In genomic region chr5:145682197-145682895, GRCh38 we compare ENCODE assay signal across 12 cellular contexts.
DNase-seq lines count a peak whose midpoint lies in the region; ATAC-seq, FAIRE-seq and TF ChIP-seq lines count a peak whose summit lies in the region.
"Had no signal": no experiment of that assay in that cellular context is flagged by ENCODE, and none has a peak within 500 bp of the region (broad histone marks: within the 10 kb centered on the region; RNA-seq: fewer than 3 reads in every experiment).

No MANE protein-coding gene starts in this region.

- H3K4me3 ChIP-seq in left ventricle myocardium inferior (no peak overlapping the region), astrocyte (ENCODE audit: insufficient read depth, low read depth, low read length) (no peak overlapping the region), psoas muscle (no peak overlapping the region), spleen (no peak overlapping the region)
- H3K4me3 ChIP-seq: A549, SJCRH30 had no signal

- no peak for FAIRE-seq in astrocyte (lab: Jason Lieb, UNC)

- H3K4me1 Mint-ChIP-seq in astrocyte (ENCODE audit: low read depth, unreplicated experiment), result peaks cover 8% of the 10 kb centered on the region
- H3K4me1 Mint-ChIP-seq: B cell had no signal

- no peak overlapping the region for H3K27ac ChIP-seq in left ventricle myocardium inferior (replicated peaks)
- H3K27ac ChIP-seq in astrocyte (ENCODE audit: low read depth, low read length), result no peak overlapping the region
- H3K27ac ChIP-seq in psoas muscle, result no peak overlapping the region
- H3K27ac ChIP-seq in spleen, result no peak overlapping the region
- H3K27ac ChIP-seq: SJCRH30 had no signal

- H3K36me3 Mint-ChIP-seq in astrocyte (ENCODE audit: low read depth, unreplicated experiment), result no peaks in the 10 kb centered on the region
- H3K36me3 Mint-ChIP-seq: CD14-positive monocyte had no signal

- H3K27ac Mint-ChIP-seq in astrocyte (ENCODE audit: unreplicated experiment), result peak overlapping the region; percentile 48
- H3K27ac Mint-ChIP-seq: B cell, CD14-positive monocyte had no signal

- TF ChIP-seq POLR2A in spleen (IDR thresholded peaks at IDR 0.05), result no peak

- no peak overlapping the region for H2AFZ ChIP-seq in astrocyte (ENCODE audit: low read depth, low read length)

- intact Hi-C loops in left cardiac atrium (cut with DNase I), result loop anchor here in 1 of 2 donors (10.0 kb wide), 1 partner anchor 362 kb away; no protein-coding TSS in a partner anchor
- intact Hi-C loops in left ventricle myocardium inferior (cut with micrococcal nuclease), result loop anchor here (10.0 kb wide), 3 partner anchors 142 to 452 kb away; no protein-coding TSS in a partner anchor
- intact Hi-C loops in sciatic nerve (cut with DNase I), result loop anchor here (10.0 kb wide), 1 partner anchor 152 kb away; the partner anchor contains the start of gene PRELID2
- intact Hi-C loops in psoas muscle (cut with DNase I), result loop anchor here in 1 of 2 donors (5.0 kb wide), 2 partner anchors 145 to 365 kb away; no protein-coding TSS in a partner anchor
- intact Hi-C loops in spleen (cut with DNase I; ENCODE audit: low total_unique reads), result no loop called here

- H3K27me3 ChIP-seq in left ventricle myocardium inferior (ENCODE audit: low read depth) (no peaks in the 10 kb centered on the region), astrocyte (ENCODE audit: insufficient read depth, low read length) (no peaks in the 10 kb centered on the region), psoas muscle (ENCODE audit: insufficient read depth in 3 of 3, low read length in 2 of 3) (no peaks in the 10 kb centered on the region), spleen (replicated peaks in 1 of 7) (no peaks in the 10 kb centered on the region)
- H3K27me3 ChIP-seq: SJCRH30 had no signal

- H3K4me1 ChIP-seq in left ventricle myocardium inferior (peaks cover 24% of the 10 kb centered on the region), astrocyte (ENCODE audit: insufficient read depth, low read length) (no peaks in the 10 kb centered on the region), psoas muscle (peaks cover 8% of the 10 kb centered on the region), spleen (no peaks in the 10 kb centered on the region)
- H3K4me1 ChIP-seq: SJCRH30 had no signal

- H3K9me3 ChIP-seq in left ventricle myocardium inferior (replicated peaks) (no peaks in the 10 kb centered on the region), astrocyte (ENCODE audit: insufficient read depth, low read depth, low read length) (no peaks in the 10 kb centered on the region), psoas muscle (no peaks in the 10 kb centered on the region), spleen (no peaks in the 10 kb centered on the region)
- H3K9me3 ChIP-seq: A549, SJCRH30 had no signal

- H3K4me3 Mint-ChIP-seq in astrocyte (ENCODE audit: unreplicated experiment), result no peak overlapping the region
- H3K4me3 Mint-ChIP-seq: B cell, CD14-positive monocyte had no signal

- no peaks in the 10 kb centered on the region for H4K20me1 ChIP-seq in astrocyte (ENCODE audit: insufficient read depth, low read length)

- no peak overlapping the region for H3K9ac ChIP-seq in astrocyte (ENCODE audit: low read length)

- no peaks in the 10 kb centered on the region for H3K9me3 Mint-ChIP-seq in astrocyte (ENCODE audit: unreplicated experiment)
- H3K9me3 Mint-ChIP-seq: CD14-positive monocyte had no signal

- H3K79me2 ChIP-seq in astrocyte (ENCODE audit: insufficient read depth, low read length), result no peaks in the 10 kb centered on the region

- TF ChIP-seq CTCF in left ventricle myocardium inferior (IDR thresholded peaks at IDR 0.05; ENCODE audit: borderline replicate concordance), result no peak
- no peak for TF ChIP-seq CTCF in astrocyte (IDR thresholded peaks at IDR 0.05; ENCODE audit: insufficient read depth, low read depth, low read length)
- TF ChIP-seq CTCF in psoas muscle (IDR thresholded peaks at IDR 0.05), result no peak
- TF ChIP-seq CTCF in spleen (IDR thresholded peaks at IDR 0.05 in 8 of 11, conservative IDR thresholded peaks at IDR 0.05 in 3 of 11), result no peak

- ATAC-seq in left cardiac atrium, result peak in 1 of 2 donors; percentile 13
- peak; percentile 37 for ATAC-seq in sciatic nerve
- no peak for ATAC-seq in psoas muscle

- WGBS in psoas muscle, 3 donors, result 69 to 78% (median 73%) methylated on average over 8 of the region's 8 CpGs
- WGBS in spleen, 5 donors, result 84 to 93% (median 89%) methylated on average over 8 of the region's 8 CpGs

- H3K4me2 ChIP-seq in astrocyte (ENCODE audit: low read length), result no peak overlapping the region

- no peaks in the 10 kb centered on the region for H3K27me3 Mint-ChIP-seq in astrocyte (ENCODE audit: low read depth, unreplicated experiment)
- H3K27me3 Mint-ChIP-seq: B cell had no signal

- DNase-seq in left cardiac atrium, result peak; percentile 17
- no peak for DNase-seq in left ventricle myocardium inferior
- DNase-seq in NCI-H69 (lab: John Stamatoyannopoulos, UW), result peak; percentile 71
- no peak for DNase-seq in astrocyte (ENCODE audit: low read depth)
- no peak for DNase-seq in sciatic nerve (ENCODE audit: low spot score)
- no peak for DNase-seq in psoas muscle
- no peak for DNase-seq in spleen
- DNase-seq in D341Med (ENCODE audit: low spot score), result no peak

- H3K36me3 ChIP-seq in left ventricle myocardium inferior, result no peaks in the 10 kb centered on the region
- H3K36me3 ChIP-seq in astrocyte (ENCODE audit: insufficient read depth, low read length), result no peaks in the 10 kb centered on the region
- H3K36me3 ChIP-seq in psoas muscle (ENCODE audit: insufficient read depth in 1 of 2, low read depth in 1 of 2), result no peaks in the 10 kb centered on the region
- no peaks in the 10 kb centered on the region for H3K36me3 ChIP-seq in spleen
- H3K36me3 ChIP-seq: SJCRH30 had no signal

Comparison
In these comparisons a context has a peak if more than half of its experiments do, and no peak if none do; other contexts are left out.
1. DNase-seq: peak in left cardiac atrium (single experiment) and NCI-H69 (single experiment); none in left ventricle myocardium inferior (single experiment), astrocyte (single experiment), sciatic nerve (single experiment), psoas muscle (0 of 2), spleen (single experiment) and D341Med (single experiment).